Comparison of ENCODE assay signal across 29 cellular contexts in the genomic region with DNA sequence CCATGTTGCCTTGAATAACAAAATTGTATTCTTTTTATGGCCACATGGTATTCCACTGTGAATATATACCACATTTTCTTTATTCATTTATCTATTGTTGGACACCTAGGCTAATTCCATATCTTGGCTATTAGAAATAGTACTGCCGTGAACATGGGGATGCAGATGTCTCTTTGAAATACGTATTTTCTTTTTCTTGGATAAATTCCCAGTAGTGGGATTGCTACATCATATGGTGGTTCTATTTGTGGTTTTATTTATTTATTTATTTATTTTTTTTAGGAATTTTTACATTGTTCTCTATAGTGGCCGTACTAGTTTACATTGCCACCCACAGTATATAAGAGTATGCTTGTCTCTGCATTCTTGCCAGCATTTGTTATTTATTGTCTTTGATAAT.
"Had no signal": no experiment of that assay in that cellular context is flagged by ENCODE, and none has a peak within 500 bp of the region (broad histone marks: within the 10 kb centered on the region; RNA-seq: fewer than 3 reads in every experiment).

No MANE protein-coding gene starts in this region.

- H3K4me3 Mint-ChIP-seq: activated B cell treated with CpG ODN at 0.5 μM for 24 hours; activated CD4-positive, alpha-beta T cell treated with anti-CD3 and anti-CD28 coated beads, Interleukin-2, amount 10 ng/mL, durations not matched to agents 24 days and 14 days; activated naive CD4-positive, alpha-beta T cell treated with anti-CD3 and anti-CD28 coated beads for 36 hours; activated naive CD8-positive, alpha-beta T cell; activated T-cell treated with anti-CD3 and anti-CD28 coated beads, Interleukin-2, amount 50 U/mL, for 4 hours; brain; T-cell had no signal

- H3K27me3 Mint-ChIP-seq: activated B cell treated with CpG ODN at 0.5 μM for 24 hours; activated CD4-positive, alpha-beta T cell treated with anti-CD3 and anti-CD28 coated beads, Interleukin-2, amount 10 ng/mL, durations not matched to agents 24 days and 14 days; activated naive CD8-positive, alpha-beta T cell; brain; T-cell had no signal

- H3K4me3 ChIP-seq: MG63, SK-N-MC had no signal

- H3K4me1 Mint-ChIP-seq: activated B cell treated with CpG ODN at 0.5 μM for 24 hours; activated CD4-positive, alpha-beta T cell treated with anti-CD3 and anti-CD28 coated beads, Interleukin-2, amount 10 ng/mL, durations not matched to agents 24 days and 14 days; brain; T-cell had no signal

- DNase-seq: activated B cell treated with CpG ODN at 0.5 μM for 24 hours; activated CD4-positive, alpha-beta T cell treated with anti-CD3 and anti-CD28 coated beads for 1 hour; activated CD4-positive, alpha-beta T cell treated with anti-CD3 and anti-CD28 coated beads, Interleukin-2, amount 10 ng/mL, durations not matched to agents 24 days and 14 days; activated CD4-positive, alpha-beta T cell treated with anti-CD3 and anti-CD28 coated beads, Interleukin-2, amount 50 U/mL, for 48 hours; activated CD8-positive, alpha-beta memory T cell treated with anti-CD3 and anti-CD28 coated beads for 24 hours; activated effector memory CD4-positive, alpha-beta T cell treated with anti-CD3 and anti-CD28 coated beads, Interleukin-2, amount 50 U/mL, for 16 hours; activated naive CD4-positive, alpha-beta T cell treated with anti-CD3 and anti-CD28 coated beads for 36 hours; activated T-cell treated with anti-CD3 and anti-CD28 coated beads, Interleukin-2, amount 50 U/mL, for 4 hours; central memory CD4-positive, alpha-beta T cell; KG1; MG63; MV-4-11; NCI-H1092 treated with DMSO at 0.1 percent for 48 hours; NCI-H1417 treated with DMSO at 0.1 percent for 48 hours; NCI-H1694; NCI-H2029 treated with DMSO at 0.1 percent for 48 hours; NCI-H345; NCI-H510A; NCI-H526 treated with DMSO at 0.1 percent for 48 hours; NCI-H82; RPMI8226; T-cell; T-helper 2 cell; T1000 had no signal

- H3K36me3 Mint-ChIP-seq: activated naive CD8-positive, alpha-beta T cell; brain; T-cell had no signal

- ATAC-seq: activated T-cell treated with anti-CD3 and anti-CD28 coated beads, Interleukin-2, amount 50 U/mL, for 4 hours; Panc1; Right ventricle myocardium inferior; T-cell had no signal

- H3K27ac Mint-ChIP-seq: activated B cell treated with CpG ODN at 0.5 μM for 24 hours; activated CD4-positive, alpha-beta T cell treated with anti-CD3 and anti-CD28 coated beads, Interleukin-2, amount 10 ng/mL, durations not matched to agents 24 days and 14 days; activated naive CD4-positive, alpha-beta T cell treated with anti-CD3 and anti-CD28 coated beads for 36 hours; activated naive CD8-positive, alpha-beta T cell; brain; T-cell had no signal
